8 cellular contexts compared by ENCODE assay signal in genomic region chr14:49585803-49586672, GRCh38. TPM values are rescaled to one million over a fixed set of nuclear protein-coding genes. Genes with fewer than 3 reads are reported as not detected.
DNase-seq lines count a peak whose midpoint lies in the region; ATAC-seq and TF ChIP-seq lines count a peak whose summit lies in the region.

Gene RPS29 (minus strand): TSS chr14:49586380. CDS start chr14:49586346, 34 bp downstream.

- H3K4me3 ChIP-seq in AG04449 (ENCODE audit: low read depth, low read length) = peak within 1 kb of the TSS; percentile 84
- H3K4me3 ChIP-seq in cardiac fibroblast (replicated peaks in 1 of 2; ENCODE audit: low read depth in 2 of 2, low read length in 2 of 2) = peak within 1 kb of the TSS; percentile 74 to 95
- H3K4me3 ChIP-seq in smooth muscle cell = peak within 1 kb of the TSS; percentile 80

- peak within 1 kb of the TSS; percentile 91 for H3K4me2 ChIP-seq in smooth muscle cell

- H3F3A ChIP-seq in smooth muscle cell (ENCODE audit: low read depth) = peaks cover 8% of the 10 kb centered on the region

- CTCF ChIA-PET in AG04449 (lab: Yijun Ruan, JAX) = interaction anchor here (0.9 to 4.5 kb wide), 11 partner anchors 9 to 181 kb away, joined by 3 to 30 read pairs (median 6); partner anchors contain the start of genes KLHDC2, LRR1, MGAT2 and RPL36AL
- CTCF ChIA-PET in WTC11 (lab: Charles Lee) = interaction anchor here (0.5 to 2.4 kb wide), 7 partner anchors 11 to 267 kb away, joined by 3 to 43 read pairs (median 7); partner anchors contain the start of genes LRR1, MGAT2, NEMF and RPL36AL

- peaks cover 4% of the 10 kb centered on the region; the same call in 1 of the 2 replicates for H3K27me3 Mint-ChIP-seq in WTC11 (ENCODE audit: low read depth)

- H3K36me3 Mint-ChIP-seq in WTC11 = peaks cover 46% of the 10 kb centered on the region

- H3K9me3 Mint-ChIP-seq in WTC11 = no peaks in the 10 kb centered on the region

- peaks cover 50% of the 10 kb centered on the region for H3K79me2 ChIP-seq in smooth muscle cell (ENCODE audit: low read depth)

- peaks cover 46% of the 10 kb centered on the region for H4K20me1 ChIP-seq in smooth muscle cell (ENCODE audit: low read depth)

- H3K27ac ChIP-seq in smooth muscle cell (ENCODE audit: low read depth) = peak within 1 kb of the TSS; percentile 80

- ATAC-seq in GM18909 (IDR thresholded peaks at IDR 0.05; ENCODE audit: poor library complexity, unreplicated experiment) = peak; percentile 88
- peak; percentile 91 for ATAC-seq in HG03175 (IDR thresholded peaks at IDR 0.05; ENCODE audit: unreplicated experiment)
- peak; percentile 81 for ATAC-seq in WTC11

- DNase-seq in AG04449 (ENCODE audit: low read depth, low spot score) = peak; percentile 94
- DNase-seq in NCI-H226 = peak; percentile 94
- peak; percentile 98 for DNase-seq in WTC11 (ENCODE audit: low spot score)
- peak; percentile 100 for DNase-seq in cardiac fibroblast (ENCODE audit: low read depth in 2 of 2)
- DNase-seq in iPS-NIHi7 (ENCODE audit: extremely low spot score) = peak; percentile 93
- peak; percentile 97 for DNase-seq in smooth muscle cell (lab: John Stamatoyannopoulos, UW; ENCODE audit: unreplicated experiment)

- no peaks in the 10 kb centered on the region for H3K9me3 ChIP-seq in smooth muscle cell (replicated peaks; ENCODE audit: low read depth)

- WGBS in smooth muscle cell (ENCODE audit: low lambda C conversion rate) = under 1% methylated on average over 54 of the region's 55 CpGs

- peaks cover 4% of the 10 kb centered on the region for H3K36me3 ChIP-seq in smooth muscle cell (ENCODE audit: low read depth)

- no peak for TF ChIP-seq CTCF in AG04449 (IDR thresholded peaks at IDR 0.05; ENCODE audit: insufficient read depth, low read length, missing control alignments)
- TF ChIP-seq CTCF in WTC11 (IDR thresholded peaks at IDR 0.05) = no peak
- no peak for TF ChIP-seq CTCF in cardiac fibroblast (IDR thresholded peaks at IDR 0.05; ENCODE audit: low read depth, low read length)
- no peak for TF ChIP-seq CTCF in smooth muscle cell (IDR thresholded peaks at IDR 0.05; ENCODE audit: borderline replicate concordance, insufficient read depth, poor library complexity, severe bottlenecking)

- POLR2A ChIA-PET in AG04449 (lab: Yijun Ruan, JAX) (interaction anchor here (0.7 to 1.7 kb wide), 10 partner anchors 12 to 182 kb away, joined by 3 to 11 read pairs (median 3); partner anchors contain the start of genes KLHDC2, LRR1, MGAT2 and RPL36AL), WTC11 (lab: Charles Lee) (interaction anchor here (0.6 to 3.9 kb wide), 10 partner anchors 9 to 277 kb away, joined by 3 to 33 read pairs (median 3); partner anchors contain the start of genes LRR1, MGAT2 and RPL36AL)

- H3K9ac ChIP-seq in smooth muscle cell (ENCODE audit: low read depth) = peak within 1 kb of the TSS; percentile 87

- H2AFZ ChIP-seq in smooth muscle cell (ENCODE audit: low read depth) = peak within 1 kb of the TSS; percentile 65

- H3K27me3 ChIP-seq in smooth muscle cell (ENCODE audit: low read depth) = no peaks in the 10 kb centered on the region

- H3K27ac Mint-ChIP-seq in WTC11 = peak within 1 kb of the TSS; percentile 97

- H3K4me3 Mint-ChIP-seq in WTC11 = peak within 1 kb of the TSS; percentile 95

- peaks cover 34% of the 10 kb centered on the region for H3K4me1 Mint-ChIP-seq in WTC11

- H3K4me1 ChIP-seq in smooth muscle cell (ENCODE audit: low read depth) = peaks cover 14% of the 10 kb centered on the region

TF ChIP-seq in WTC11, 78 proteins besides CTCF, POLR2A, EP300 and RAD21 (continues in another document):
- TF ChIP-seq ZNF219 (CRISPR knock-in tag; IDR thresholded peaks at IDR 0.05; ENCODE audit: borderline replicate concordance) = no peak
- peak; percentile 79 for TF ChIP-seq HMGA2 (CRISPR knock-in tag; IDR thresholded peaks at IDR 0.05)
- TF ChIP-seq, protein P1, sequence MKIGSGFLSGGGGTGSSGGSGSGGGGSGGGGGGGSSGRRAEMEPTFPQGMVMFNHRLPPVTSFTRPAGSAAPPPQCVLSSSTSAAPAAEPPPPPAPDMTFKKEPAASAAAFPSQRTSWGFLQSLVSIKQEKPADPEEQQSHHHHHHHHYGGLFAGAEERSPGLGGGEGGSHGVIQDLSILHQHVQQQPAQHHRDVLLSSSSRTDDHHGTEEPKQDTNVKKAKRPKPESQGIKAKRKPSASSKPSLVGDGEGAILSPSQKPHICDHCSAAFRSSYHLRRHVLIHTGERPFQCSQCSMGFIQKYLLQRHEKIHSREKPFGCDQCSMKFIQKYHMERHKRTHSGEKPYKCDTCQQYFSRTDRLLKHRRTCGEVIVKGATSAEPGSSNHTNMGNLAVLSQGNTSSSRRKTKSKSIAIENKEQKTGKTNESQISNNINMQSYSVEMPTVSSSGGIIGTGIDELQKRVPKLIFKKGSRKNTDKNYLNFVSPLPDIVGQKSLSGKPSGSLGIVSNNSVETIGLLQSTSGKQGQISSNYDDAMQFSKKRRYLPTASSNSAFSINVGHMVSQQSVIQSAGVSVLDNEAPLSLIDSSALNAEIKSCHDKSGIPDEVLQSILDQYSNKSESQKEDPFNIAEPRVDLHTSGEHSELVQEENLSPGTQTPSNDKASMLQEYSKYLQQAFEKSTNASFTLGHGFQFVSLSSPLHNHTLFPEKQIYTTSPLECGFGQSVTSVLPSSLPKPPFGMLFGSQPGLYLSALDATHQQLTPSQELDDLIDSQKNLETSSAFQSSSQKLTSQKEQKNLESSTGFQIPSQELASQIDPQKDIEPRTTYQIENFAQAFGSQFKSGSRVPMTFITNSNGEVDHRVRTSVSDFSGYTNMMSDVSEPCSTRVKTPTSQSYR (CRISPR knock-in tag; IDR thresholded peaks at IDR 0.05) = no peak
- peak; percentile 87 for TF ChIP-seq ETV6 (CRISPR knock-in tag; IDR thresholded peaks at IDR 0.05)
- TF ChIP-seq KAT7 (CRISPR knock-in tag; IDR thresholded peaks at IDR 0.05; ENCODE audit: borderline replicate concordance) = peak; percentile 93; the same call in 1 of the 2 replicates
- no peak for TF ChIP-seq ZNF138 (CRISPR knock-in tag; conservative IDR thresholded peaks at IDR 0.05)
- no peak for TF ChIP-seq ZNF121 (CRISPR knock-in tag; IDR thresholded peaks at IDR 0.05)
- TF ChIP-seq AFF4 (CRISPR knock-in tag; IDR thresholded peaks at IDR 0.05; ENCODE audit: borderline replicate concordance) = no peak
- TF ChIP-seq ZNF263 (CRISPR knock-in tag; IDR thresholded peaks at IDR 0.05; ENCODE audit: low read depth) = no peak
- TF ChIP-seq, protein P2, sequence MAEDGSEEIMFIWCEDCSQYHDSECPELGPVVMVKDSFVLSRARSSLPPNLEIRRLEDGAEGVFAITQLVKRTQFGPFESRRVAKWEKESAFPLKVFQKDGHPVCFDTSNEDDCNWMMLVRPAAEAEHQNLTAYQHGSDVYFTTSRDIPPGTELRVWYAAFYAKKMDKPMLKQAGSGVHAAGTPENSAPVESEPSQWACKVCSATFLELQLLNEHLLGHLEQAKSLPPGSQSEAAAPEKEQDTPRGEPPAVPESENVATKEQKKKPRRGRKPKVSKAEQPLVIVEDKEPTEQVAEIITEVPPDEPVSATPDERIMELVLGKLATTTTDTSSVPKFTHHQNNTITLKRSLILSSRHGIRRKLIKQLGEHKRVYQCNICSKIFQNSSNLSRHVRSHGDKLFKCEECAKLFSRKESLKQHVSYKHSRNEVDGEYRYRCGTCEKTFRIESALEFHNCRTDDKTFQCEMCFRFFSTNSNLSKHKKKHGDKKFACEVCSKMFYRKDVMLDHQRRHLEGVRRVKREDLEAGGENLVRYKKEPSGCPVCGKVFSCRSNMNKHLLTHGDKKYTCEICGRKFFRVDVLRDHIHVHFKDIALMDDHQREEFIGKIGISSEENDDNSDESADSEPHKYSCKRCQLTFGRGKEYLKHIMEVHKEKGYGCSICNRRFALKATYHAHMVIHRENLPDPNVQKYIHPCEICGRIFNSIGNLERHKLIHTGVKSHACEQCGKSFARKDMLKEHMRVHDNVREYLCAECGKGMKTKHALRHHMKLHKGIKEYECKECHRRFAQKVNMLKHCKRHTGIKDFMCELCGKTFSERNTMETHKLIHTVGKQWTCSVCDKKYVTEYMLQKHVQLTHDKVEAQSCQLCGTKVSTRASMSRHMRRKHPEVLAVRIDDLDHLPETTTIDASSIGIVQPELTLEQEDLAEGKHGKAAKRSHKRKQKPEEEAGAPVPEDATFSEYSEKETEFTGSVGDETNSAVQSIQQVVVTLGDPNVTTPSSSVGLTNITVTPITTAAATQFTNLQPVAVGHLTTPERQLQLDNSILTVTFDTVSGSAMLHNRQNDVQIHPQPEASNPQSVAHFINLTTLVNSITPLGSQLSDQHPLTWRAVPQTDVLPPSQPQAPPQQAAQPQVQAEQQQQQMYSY (CRISPR knock-in tag; IDR thresholded peaks at IDR 0.05) = no peak
- no peak for TF ChIP-seq CBFB (CRISPR knock-in tag; IDR thresholded peaks at IDR 0.05; ENCODE audit: low read depth)
- TF ChIP-seq PRRX2 (CRISPR knock-in tag; IDR thresholded peaks at IDR 0.05) = no peak

RNA-seq across cellular contexts. Expression of gene RPS29, which starts in this region (rescaled TPM):
- total RNA-seq in WTC11 (2021) (2,168 to 2,393 TPM (median 2,330 TPM) in 3 replicates), smooth muscle cell (6,053 and 7,688 TPM in 2 replicates)
- 1,151 and 1,263 TPM in 2 replicates for polyA plus RNA-seq in smooth muscle cell

Comparison
In these comparisons a context has a peak if more than half of its experiments do, and no peak if none do; other contexts are left out.
1. Peak in every context shown above with its lines: DNase-seq, ATAC-seq, H3K4me3 ChIP-seq and H3K27ac ChIP-seq.